In genomic region chr11:89669586-89669985, GRCh38 we compare ENCODE assay signal across 11 cellular contexts. TPM values are rescaled to one million over a fixed set of nuclear protein-coding genes. Genes with fewer than 3 reads are reported as not detected.
"Had no signal": no experiment of that assay in that cellular context is flagged by ENCODE, and none has a peak within 500 bp of the region (broad histone marks: within the 10 kb centered on the region; RNA-seq: fewer than 3 reads in every experiment).

No MANE protein-coding gene starts in this region.

RNA-seq across cellular contexts. Expression of gene TRIM77, which starts 40.5 kb away (rescaled TPM):
- total RNA-seq: OCI-LY7, PC-3, PC-9, Peyer's patch, Right ventricle myocardium inferior, Right ventricle myocardium superior, RPMI7951, SJCRH30, SJSA1, SK-MEL-5 had no signal
- polyA plus RNA-seq: SK-N-SH had no signal
